In genomic region chr10:110426294-110427153, GRCh38 we compare ENCODE assay signal across 8 cellular contexts.
DNase-seq lines count a peak whose midpoint lies in the region; ATAC-seq, FAIRE-seq and TF ChIP-seq lines count a peak whose summit lies in the region.

No MANE protein-coding gene starts in this region.

- CTCF ChIA-PET in GM12878 (lab: Yijun Ruan, JAX): interaction anchor here (0.7 to 2.3 kb wide), 4 partner anchors 68 to 82 kb away, joined by 3 to 6 read pairs (median 4); no protein-coding TSS in a partner anchor

- H2AFZ ChIP-seq in GM12878 (ENCODE audit: control insufficient read depth, low read depth, low read length): peak overlapping the region; percentile 11

- H3K27ac ChIP-seq in GM12878 (ENCODE audit: control insufficient read depth, insufficient read depth): peak overlapping the region; percentile 60

- no TSS peak for BruUV-seq in GM12878 (replicated peaks; lab: Mats Ljungman, UMichigan)

- 51% methylated on average over 12 of the region's 12 CpGs for WGBS in GM12878 (ENCODE audit: insufficient coverage, insufficient replicate concordance, low lambda C conversion rate, missing lambda C conversion rate)

- no peak for TF ChIP-seq CTCF in GM12878 (IDR thresholded peaks at IDR 0.05 in 2 of 3, conservative IDR thresholded peaks at IDR 0.05 in 1 of 3; ENCODE audit: control insufficient read depth in 2 of 3, extremely low read depth in 1 of 3, insufficient read depth in 1 of 3, low read depth in 3 of 3, low read length in 3 of 3)

- TF ChIP-seq EP300 in GM12878 (IDR thresholded peaks at IDR 0.05; ENCODE audit: borderline replicate concordance in 1 of 2, control insufficient read depth in 1 of 2, low read depth in 2 of 2, low read length in 2 of 2): peak in 1 of 2 experiments; percentile 33; a peak in 1 of 4 replicates

- in situ Hi-C loops in GM12878 (cut with MboI): no loop called here

- no peak overlapping the region; the same call in 1 of the 2 replicates for H3K4me2 ChIP-seq in GM12878 (ENCODE audit: control insufficient read depth, insufficient read depth)

- no peaks in the 10 kb centered on the region for H3K36me3 ChIP-seq in GM12878 (ENCODE audit: control insufficient read depth in 2 of 2, insufficient read depth in 2 of 2, low read length in 1 of 2)

- H3K9me3 ChIP-seq in GM12878 (replicated peaks; ENCODE audit: control insufficient read depth, insufficient read depth, low read length): no peaks in the 10 kb centered on the region

- H3K9ac ChIP-seq in GM12878 (ENCODE audit: control insufficient read depth, insufficient read depth, low read length): no peak overlapping the region; the same call in 1 of the 2 replicates

- POLR2A ChIA-PET in GM12878 (lab: Charles Lee): interaction anchor here (1.1 to 1.6 kb wide), 2 partner anchors 11 to 14 kb away, joined by 3 to 6 read pairs; no protein-coding TSS in a partner anchor

- no peaks in the 10 kb centered on the region for H3K79me2 ChIP-seq in GM12878 (ENCODE audit: control insufficient read depth, insufficient read depth, low read length)

- SMC1A ChIA-PET in GM12878 (lab: Charles Lee; ENCODE audit: uncharacterized antibody, unreplicated experiment): interaction anchor here (0.9 to 3.6 kb wide), 10 partner anchors 11 to 114 kb away, joined by 3 to 23 read pairs (median 6); no protein-coding TSS in a partner anchor

- peak; percentile 52 for ATAC-seq in GM12878
- ATAC-seq in GM21723 (IDR thresholded peaks at IDR 0.05; ENCODE audit: unreplicated experiment): no peak
- no peak for ATAC-seq in GM18870 (IDR thresholded peaks at IDR 0.05; ENCODE audit: unreplicated experiment)

- TF ChIP-seq POLR2A in GM12878 (IDR thresholded peaks at IDR 0.05; ENCODE audit: low read depth, low read length): no peak

- RAD21 ChIA-PET in GM12878 (lab: Charles Lee; ENCODE audit: unreplicated experiment): interaction anchor here (0.6 to 4.4 kb wide), 14 partner anchors 10 to 120 kb away, joined by 3 to 21 read pairs (median 5); no protein-coding TSS in a partner anchor

- DNase-seq in CD1c-positive myeloid dendritic cell (ENCODE audit: extremely low spot score) (peak; percentile 84), HuH-7 (ENCODE audit: low spot score) (peak; percentile 67), GM12878 (ENCODE audit: low read depth, low spot score) (no peak), myocyte (ENCODE audit: low read depth) (peak; percentile 68), DMS79 (lab: John Stamatoyannopoulos, UW) (no peak), epidermal melanocyte (ENCODE audit: insufficient read length, low spot score) (no peak)

- TF ChIP-seq RAD21 in GM12878 (IDR thresholded peaks at IDR 0.05; ENCODE audit: insufficient read depth, low read depth, low read length): no peak

- no peak overlapping the region for H3K4me3 ChIP-seq in GM12878

- FAIRE-seq in GM12878 (lab: Jason Lieb, UNC): no peak

- H3K4me1 ChIP-seq in GM12878 (ENCODE audit: control insufficient read depth, insufficient read depth, low read length): peaks cover 57% of the 10 kb centered on the region

- H3K27me3 ChIP-seq in GM12878 (replicated peaks in 1 of 2; ENCODE audit: control insufficient read depth in 2 of 2, insufficient read depth in 2 of 2, low read length in 1 of 2): no peaks in the 10 kb centered on the region

- no peaks in the 10 kb centered on the region for H4K20me1 ChIP-seq in GM12878 (ENCODE audit: control insufficient read depth, insufficient read depth)

- intact Hi-C loops in GM12878 (cut with micrococcal nuclease; ENCODE audit: unreplicated experiment): loop anchor here (1.0 to 5.0 kb wide), 5 partner anchors 12 to 111 kb away; partner anchors contain the start of gene DUSP5

TF ChIP-seq in GM12878, 131 proteins besides CTCF, POLR2A, EP300 and RAD21 (continues in another document):
- 0 out of 2 replicates have a peak, but pooled peaks have one; percentile 32 for TF ChIP-seq PAX5 (IDR thresholded peaks at IDR 0.05; ENCODE audit: borderline replicate concordance, low read depth, low read length)
- TF ChIP-seq ZNF24 (IDR thresholded peaks at IDR 0.05): no peak
- no peak for TF ChIP-seq ATF3 (IDR thresholded peaks at IDR 0.05; ENCODE audit: borderline replicate concordance, extremely low read depth, low read depth, low read length)
- no peak for TF ChIP-seq FOS (IDR thresholded peaks at IDR 0.05; ENCODE audit: borderline replicate concordance, extremely low read depth, insufficient read length)
- 0 out of 2 replicates have a peak, but pooled peaks have one; percentile 21 for TF ChIP-seq MLLT1 (IDR thresholded peaks at IDR 0.05)
- TF ChIP-seq GATAD2B (conservative IDR thresholded peaks at IDR 0.05; ENCODE audit: low read depth): 0 out of 2 replicates have a peak, but pooled peaks have one; percentile 1
- no peak for TF ChIP-seq SREBF1 (IDR thresholded peaks at IDR 0.05; ENCODE audit: low read length)
- TF ChIP-seq, protein P1, sequence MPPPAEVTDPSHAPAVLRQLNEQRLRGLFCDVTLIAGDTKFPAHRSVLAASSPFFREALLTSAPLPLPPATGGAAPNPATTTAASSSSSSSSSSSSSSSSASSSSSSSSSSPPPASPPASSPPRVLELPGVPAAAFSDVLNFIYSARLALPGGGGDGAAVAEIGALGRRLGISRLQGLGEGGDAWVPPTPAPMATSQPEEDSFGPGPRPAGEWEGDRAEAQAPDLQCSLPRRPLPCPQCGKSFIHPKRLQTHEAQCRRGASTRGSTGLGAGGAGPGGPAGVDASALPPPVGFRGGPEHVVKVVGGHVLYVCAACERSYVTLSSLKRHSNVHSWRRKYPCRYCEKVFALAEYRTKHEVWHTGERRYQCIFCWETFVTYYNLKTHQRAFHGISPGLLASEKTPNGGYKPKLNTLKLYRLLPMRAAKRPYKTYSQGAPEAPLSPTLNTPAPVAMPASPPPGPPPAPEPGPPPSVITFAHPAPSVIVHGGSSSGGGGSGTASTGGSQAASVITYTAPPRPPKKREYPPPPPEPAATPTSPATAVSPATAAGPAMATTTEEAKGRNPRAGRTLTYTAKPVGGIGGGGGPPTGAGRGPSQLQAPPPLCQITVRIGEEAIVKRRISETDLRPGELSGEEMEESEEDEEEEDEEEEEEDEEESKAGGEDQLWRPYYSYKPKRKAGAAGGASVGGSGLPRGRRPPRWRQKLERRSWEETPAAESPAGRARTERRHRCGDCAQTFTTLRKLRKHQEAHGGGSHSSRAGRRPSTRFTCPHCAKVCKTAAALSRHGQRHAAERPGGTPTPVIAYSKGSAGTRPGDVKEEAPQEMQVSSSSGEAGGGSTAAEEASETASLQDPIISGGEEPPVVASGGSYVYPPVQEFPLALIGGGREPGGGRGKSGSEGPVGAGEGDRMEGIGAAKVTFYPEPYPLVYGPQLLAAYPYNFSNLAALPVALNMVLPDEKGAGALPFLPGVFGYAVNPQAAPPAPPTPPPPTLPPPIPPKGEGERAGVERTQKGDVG (CRISPR knock-in tag; IDR thresholded peaks at IDR 0.05): no peak
- TF ChIP-seq NR2F1 (conservative IDR thresholded peaks at IDR 0.05): peak; percentile 83
- peak; percentile 49 for TF ChIP-seq IKZF1 (conservative IDR thresholded peaks at IDR 0.05)
- TF ChIP-seq PBX3 (IDR thresholded peaks at IDR 0.05; ENCODE audit: insufficient replicate concordance, low read depth, low read length): peak; percentile 11
- TF ChIP-seq DPF2 (IDR thresholded peaks at IDR 0.05): no peak
- TF ChIP-seq MEF2B (IDR thresholded peaks at IDR 0.05; ENCODE audit: partially characterized antibody, poor library complexity, severe bottlenecking): peak; percentile 77
- TF ChIP-seq RBBP5 (conservative IDR thresholded peaks at IDR 0.05): no peak
- no peak for TF ChIP-seq NKRF (conservative IDR thresholded peaks at IDR 0.05)
- peak; percentile 24 to 51; a peak in 1 of 4 replicates for TF ChIP-seq IKZF2 (IDR thresholded peaks at IDR 0.05)
- 0 out of 2 replicates have a peak, but pooled peaks have one; percentile 28 for TF ChIP-seq ZBED1 (IDR thresholded peaks at IDR 0.05; ENCODE audit: borderline replicate concordance)

Comparison
In these comparisons a context has a peak if more than half of its experiments do, and no peak if none do; other contexts are left out.
1. DNase-seq: peak in CD1c-positive myeloid dendritic cell (single experiment), HuH-7 (single experiment) and myocyte (single experiment); none in GM12878 (single experiment), DMS79 (single experiment) and epidermal melanocyte (single experiment).